8 cellular contexts compared by ENCODE assay signal in the genomic region with DNA sequence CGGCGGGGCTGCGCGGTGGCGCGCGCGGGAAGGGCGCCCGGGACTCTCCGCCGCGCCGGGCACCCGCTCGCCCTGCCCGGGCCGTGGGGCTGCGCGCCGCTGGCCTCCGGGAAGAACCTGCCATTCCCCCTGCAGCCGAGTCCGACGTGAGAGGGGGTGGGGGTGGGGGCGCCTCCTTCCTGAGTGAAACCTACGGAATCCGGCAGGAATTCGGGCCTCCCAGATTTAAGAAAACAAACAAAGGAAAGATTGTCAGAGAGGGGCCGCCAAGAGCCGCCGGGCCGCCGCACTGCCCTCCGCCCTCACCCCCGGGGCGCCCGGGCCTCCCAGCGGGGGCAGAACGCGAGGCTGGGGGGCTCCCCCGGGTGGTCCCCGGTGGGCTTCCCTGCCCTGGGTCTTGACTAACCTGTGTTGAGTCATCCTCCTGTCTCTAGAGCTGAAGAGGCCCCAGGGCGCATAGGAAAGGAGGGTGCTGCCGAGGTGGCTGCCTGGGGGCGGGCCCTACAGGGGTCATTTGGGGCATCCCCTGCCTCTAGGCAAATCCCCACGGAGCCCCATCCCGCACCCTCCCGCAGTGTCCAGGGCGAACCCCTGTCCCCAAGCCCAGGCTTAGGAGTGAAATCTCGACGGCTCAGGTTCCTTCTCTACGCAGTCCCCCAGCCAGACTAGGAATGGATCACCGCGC. TPM values are rescaled to one million over a fixed set of nuclear protein-coding genes. Genes with fewer than 3 reads are reported as not detected.
DNase-seq lines count a peak whose midpoint lies in the region; ATAC-seq, FAIRE-seq and TF ChIP-seq lines count a peak whose summit lies in the region.

No MANE protein-coding gene starts in this region.

- H3K4me1 Mint-ChIP-seq in chondrocyte (ENCODE audit: low read depth) (peaks cover 31% of the 10 kb centered on the region), memory B cell (peaks cover 12% of the 10 kb centered on the region)

- no peaks in the 10 kb centered on the region for H3K36me3 ChIP-seq in upper lobe of right lung

- H3K27me3 Mint-ChIP-seq in chondrocyte (ENCODE audit: low read depth) (peaks cover 2% of the 10 kb centered on the region), memory B cell (peaks cover 7% of the 10 kb centered on the region)

- H3K4me3 Mint-ChIP-seq in chondrocyte (ENCODE audit: unreplicated experiment) (peak overlapping the region; percentile 51), memory B cell (peak overlapping the region; percentile 84)

- H3K36me3 Mint-ChIP-seq in chondrocyte (ENCODE audit: low read depth), result no peaks in the 10 kb centered on the region
- H3K36me3 Mint-ChIP-seq in memory B cell, result peaks cover 2% of the 10 kb centered on the region

- TF ChIP-seq CTCF in chondrocyte (IDR thresholded peaks at IDR 0.05) (no peak), upper lobe of right lung (IDR thresholded peaks at IDR 0.05) (no peak)

- peaks cover 36% of the 10 kb centered on the region for H3K4me1 ChIP-seq in upper lobe of right lung

- peak; percentile 73 for DNase-seq in ELF-1 (ENCODE audit: low read depth, low spot score)
- peak; percentile 72 for DNase-seq in HTR-8/SVneo (ENCODE audit: insufficient read length, low spot score)
- DNase-seq in chondrocyte (ENCODE audit: low spot score), result no peak
- DNase-seq in memory B cell (ENCODE audit: low spot score in 2 of 2), result peak; percentile 7 to 41
- no peak for DNase-seq in upper lobe of right lung
- no peak for DNase-seq in NCI-H82 (lab: John Stamatoyannopoulos, UW)

- H3K9me3 Mint-ChIP-seq in chondrocyte (ENCODE audit: low read depth) (no peaks in the 10 kb centered on the region), memory B cell (no peaks in the 10 kb centered on the region)

- peaks cover 15% of the 10 kb centered on the region for H3K27me3 ChIP-seq in upper lobe of right lung

- intact Hi-C loops in upper lobe of right lung (cut with DNase I), result no loop called here

- H3K27ac Mint-ChIP-seq in chondrocyte (ENCODE audit: unreplicated experiment) (peak overlapping the region; percentile 67), memory B cell (no peak overlapping the region)

- no peak for FAIRE-seq in HTR-8/SVneo (lab: Jason Lieb, UNC)

- ATAC-seq in memory B cell (ENCODE audit: low read depth) (peak; percentile 12), upper lobe of right lung (peak; percentile 53), HG02623 (IDR thresholded peaks at IDR 0.05; ENCODE audit: unreplicated experiment) (no peak), HG03460 (IDR thresholded peaks at IDR 0.05; ENCODE audit: unreplicated experiment) (no peak)

- peak overlapping the region; percentile 87 for H3K27ac ChIP-seq in upper lobe of right lung

- H3K4me3 ChIP-seq in upper lobe of right lung, result peak overlapping the region; percentile 47

- no peaks in the 10 kb centered on the region for H3K9me3 ChIP-seq in upper lobe of right lung

RNA-seq across cellular contexts. Expression of gene FOXP4, which starts 42.2 kb away (rescaled TPM):
- total RNA-seq in chondrocyte (17.2 to 19.8 TPM (median 18.6 TPM) in 3 replicates), upper lobe of right lung (29.9 TPM)

Comparison
In these comparisons a context has a peak if more than half of its experiments do, and no peak if none do; other contexts are left out.
1. DNase-seq: peak in ELF-1 (single experiment), HTR-8/SVneo (single experiment) and memory B cell (2 of 2); none in chondrocyte (single experiment), upper lobe of right lung (single experiment) and NCI-H82 (single experiment).
2. ATAC-seq: peak in memory B cell (single experiment) and upper lobe of right lung (single experiment); none in HG02623 (single experiment) and HG03460 (single experiment).